8 cellular contexts compared by ENCODE assay signal in the genomic region with DNA sequence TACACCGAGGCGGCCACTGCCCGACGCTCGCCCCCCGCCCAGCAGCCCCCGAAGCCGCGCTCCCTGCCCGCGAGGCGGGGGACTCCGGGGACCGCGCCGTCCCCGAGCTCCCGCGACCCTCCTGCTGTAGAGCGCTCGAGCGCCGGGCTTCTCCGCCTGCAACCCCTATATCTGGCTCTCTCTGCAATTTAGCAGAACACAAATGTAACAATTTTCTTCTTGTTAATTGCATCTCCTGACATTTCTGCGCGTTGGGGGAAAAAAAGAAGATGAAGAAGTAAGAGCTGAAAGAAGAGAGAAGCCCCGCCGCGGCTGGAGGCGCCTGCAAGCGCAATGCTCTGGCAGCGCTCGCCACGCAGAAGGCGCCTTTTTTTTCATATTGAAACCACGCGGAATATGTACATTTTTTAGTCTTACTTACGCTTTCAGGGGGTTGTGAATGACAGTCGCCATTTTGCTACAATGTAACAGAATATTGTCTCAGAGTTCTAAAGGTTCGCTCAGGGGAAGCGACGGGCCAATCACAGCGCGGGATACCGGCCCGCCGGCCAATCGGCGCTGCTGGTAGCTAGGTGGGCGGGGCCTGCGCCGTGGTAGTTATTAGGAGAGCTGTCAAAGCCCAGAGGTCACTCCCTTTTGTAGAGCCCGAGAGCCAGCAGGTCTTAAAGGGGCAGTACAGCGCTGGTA. TPM values are rescaled to one million over a fixed set of nuclear protein-coding genes. Genes with fewer than 3 reads are reported as not detected.
DNase-seq lines count a peak whose midpoint lies in the region; ATAC-seq, FAIRE-seq and TF ChIP-seq lines count a peak whose summit lies in the region.

A gene (minus strand): TSS at position 466 of the 687 bp plus-strand sequence. CDS start 13 bp downstream, at position 453.

- TSS peak; percentile 30 for BruUV-seq in endothelial cell of umbilical vein (replicated peaks; lab: Mats Ljungman, UMichigan)

- peaks cover 85% of the 10 kb centered on the region for H3K27me3 ChIP-seq in HUES6 (ENCODE audit: control insufficient read depth, insufficient read depth, low read length)
- H3K27me3 ChIP-seq in NT2/D1 (ENCODE audit: insufficient read depth, insufficient read length): peaks cover 53% of the 10 kb centered on the region
- H3K27me3 ChIP-seq in endothelial cell of umbilical vein (ENCODE audit: control insufficient read depth in 2 of 2, insufficient read depth in 2 of 2, low read length in 2 of 2): no peaks in the 10 kb centered on the region

- peaks cover 27% of the 10 kb centered on the region for H3K79me2 ChIP-seq in endothelial cell of umbilical vein (ENCODE audit: control insufficient read depth, insufficient read depth, low read length)

- DNase-seq in COLO829 (ENCODE audit: low spot score) (peak; percentile 96), NT2/D1 (ENCODE audit: low read depth, low spot score) (peak; percentile 89), endothelial cell of umbilical vein (ENCODE audit: low read depth, low spot score) (peak; percentile 97), mesothelial cell of epicardium (ENCODE audit: low spot score in 2 of 2, unreplicated experiment in 2 of 2) (peak; percentile 84 to 91)
- peak; percentile 94 for DNase-seq in activated CD8-positive, alpha-beta memory T cell treated with anti-CD3 and anti-CD28 coated beads, Interleukin-2, amount 50 U/mL, for 4 hours
- peak; percentile 81 for DNase-seq in stimulated activated CD8-positive, alpha-beta memory T cell treated with anti-CD3 and anti-CD28 coated beads, Interleukin-15, amount 100 ng/mL, for 24 hours (ENCODE audit: low read depth)

- no peaks in the 10 kb centered on the region for H3K9me3 Mint-ChIP-seq in mesothelial cell of epicardium

- H3K9me3 ChIP-seq in HUES6 (ENCODE audit: control insufficient read depth, insufficient read depth, low read depth, low read length) (no peaks in the 10 kb centered on the region), NT2/D1 (ENCODE audit: insufficient read depth, low read length) (no peaks in the 10 kb centered on the region), endothelial cell of umbilical vein (replicated peaks; ENCODE audit: control insufficient read depth, insufficient read depth, low read length) (no peaks in the 10 kb centered on the region)

- peak within 1 kb of the TSS; percentile 88 for H3K4me3 Mint-ChIP-seq in mesothelial cell of epicardium

- peaks cover 33% of the 10 kb centered on the region for H3K4me1 Mint-ChIP-seq in mesothelial cell of epicardium

- dilution Hi-C loops in endothelial cell of umbilical vein (cut with MboI; ENCODE audit: extremely low pct_ligation_motif_present, low sequenced_read_pairs): no loop called here

- H2AFZ ChIP-seq in endothelial cell of umbilical vein (ENCODE audit: low read depth, low read length): peak within 1 kb of the TSS; percentile 93

- peak; percentile 96 for FAIRE-seq in endothelial cell of umbilical vein (lab: Jason Lieb, UNC)

- peak within 1 kb of the TSS; percentile 35 for H3K9ac ChIP-seq in HUES6 (ENCODE audit: low read length)
- H3K9ac ChIP-seq in NT2/D1 (ENCODE audit: insufficient read length, low read depth): peak within 1 kb of the TSS; percentile 50
- H3K9ac ChIP-seq in endothelial cell of umbilical vein (replicated peaks; ENCODE audit: extremely low read depth, insufficient read depth, low read length): peak within 1 kb of the TSS; percentile 72

- H3K4me2 ChIP-seq in endothelial cell of umbilical vein (ENCODE audit: insufficient read depth, low read length): peak within 1 kb of the TSS; percentile 89

- H3K4me1 ChIP-seq in HUES6 (ENCODE audit: control insufficient read depth, insufficient read depth, low read length) (peaks cover 25% of the 10 kb centered on the region), NT2/D1 (ENCODE audit: insufficient read depth, insufficient read length) (peaks cover 7% of the 10 kb centered on the region), endothelial cell of umbilical vein (ENCODE audit: control insufficient read depth, extremely low read depth, insufficient read depth, low read length) (peaks cover 27% of the 10 kb centered on the region)

- H3K27ac ChIP-seq in HUES6 (ENCODE audit: low read depth, low read length) (no peak within 1 kb of the TSS), endothelial cell of umbilical vein (ENCODE audit: insufficient read depth, low read depth, low read length) (peak within 1 kb of the TSS; percentile 66)

- H3K27me3 Mint-ChIP-seq in mesothelial cell of epicardium (ENCODE audit: low read depth): peaks cover 77% of the 10 kb centered on the region

- TF ChIP-seq POLR2A in endothelial cell of umbilical vein (IDR thresholded peaks at IDR 0.05; ENCODE audit: low read depth, low read length): peak; percentile 44

- TF ChIP-seq CTCF in endothelial cell of umbilical vein (IDR thresholded peaks at IDR 0.05; ENCODE audit: extremely low read depth in 1 of 2, insufficient read depth in 1 of 2, low read depth in 1 of 2, low read length in 2 of 2) (no peak), mesothelial cell of epicardium (IDR thresholded peaks at IDR 0.05; ENCODE audit: unreplicated experiment) (no peak)

- intact Hi-C loops in endothelial cell of umbilical vein (cut with micrococcal nuclease): loop anchor here (1.0 to 2.0 kb wide), 7 partner anchors 33 to 377 kb away; a partner anchor contains a TSS

- peak within 1 kb of the TSS; percentile 78 for H3K4me3 ChIP-seq in HUES6 (ENCODE audit: low read depth, low read length)
- peak within 1 kb of the TSS; percentile 53 for H3K4me3 ChIP-seq in NT2/D1 (ENCODE audit: insufficient read length, low read depth)
- H3K4me3 ChIP-seq in endothelial cell of umbilical vein (replicated peaks in 1 of 3; ENCODE audit: insufficient read depth in 1 of 3, low read depth in 1 of 3, low read length in 3 of 3): peak within 1 kb of the TSS; percentile 72 to 99 (median 92)

- H3K36me3 ChIP-seq in HUES6 (ENCODE audit: control insufficient read depth, insufficient read depth, low read length): no peaks in the 10 kb centered on the region
- H3K36me3 ChIP-seq in NT2/D1 (ENCODE audit: insufficient read depth, insufficient read length, low read length): no peaks in the 10 kb centered on the region
- H3K36me3 ChIP-seq in endothelial cell of umbilical vein (ENCODE audit: control insufficient read depth in 2 of 2, extremely low read depth in 1 of 2, insufficient read depth in 2 of 2, low read length in 2 of 2): no peaks in the 10 kb centered on the region

- CTCF ChIA-PET in endothelial cell of umbilical vein (lab: Charles Lee): interaction anchor here (0.5 to 4.6 kb wide), 22 partner anchors 10 to 576 kb away, joined by 3 to 59 read pairs (median 4); no protein-coding TSS in a partner anchor

- ATAC-seq in GM21515 (IDR thresholded peaks at IDR 0.05; ENCODE audit: unreplicated experiment): peak; percentile 93

- H3K9me1 ChIP-seq in endothelial cell of umbilical vein (replicated peaks; ENCODE audit: control insufficient read depth, extremely low read depth, insufficient read depth, low read length): no peaks in the 10 kb centered on the region

- peak within 1 kb of the TSS; percentile 45 for H3K27ac Mint-ChIP-seq in mesothelial cell of epicardium

- H4K20me1 ChIP-seq in endothelial cell of umbilical vein (replicated peaks; ENCODE audit: control insufficient read depth, extremely low read depth, insufficient read depth, low read length): no peaks in the 10 kb centered on the region

- no peaks in the 10 kb centered on the region for H3K36me3 Mint-ChIP-seq in mesothelial cell of epicardium

- POLR2A ChIA-PET in endothelial cell of umbilical vein (lab: Charles Lee): interaction anchor here (0.9 to 1.8 kb wide), 4 partner anchors 9 to 215 kb away, joined by 3 to 11 read pairs (median 3); no protein-coding TSS in a partner anchor

TF ChIP-seq in endothelial cell of umbilical vein, 7 proteins besides CTCF, POLR2A, EP300 and RAD21:
- TF ChIP-seq, protein P1, sequence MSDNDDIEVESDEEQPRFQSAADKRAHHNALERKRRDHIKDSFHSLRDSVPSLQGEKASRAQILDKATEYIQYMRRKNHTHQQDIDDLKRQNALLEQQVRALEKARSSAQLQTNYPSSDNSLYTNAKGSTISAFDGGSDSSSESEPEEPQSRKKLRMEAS (IDR thresholded peaks at IDR 0.05; ENCODE audit: insufficient read depth, insufficient read length): no peak
- no peak for TF ChIP-seq GATA2 (IDR thresholded peaks at IDR 0.05; ENCODE audit: insufficient read depth, insufficient read length, low read depth, low read length)
- TF ChIP-seq POLR2AphosphoS5 (IDR thresholded peaks at IDR 0.05; ENCODE audit: insufficient read depth, low read depth, low read length): peak; percentile 38
- TF ChIP-seq EZH2 (IDR thresholded peaks at IDR 0.05; ENCODE audit: borderline replicate concordance, low read depth, low read length, severe bottlenecking): no peak

RNA-seq across cellular contexts. Expression of the gene that starts here (rescaled TPM):
- total RNA-seq in endothelial cell of umbilical vein: 3.5 and 8.1 TPM in 2 replicates
- polyA plus RNA-seq in endothelial cell of umbilical vein: 1.5 and 2.4 TPM in 2 replicates
- 2.8 and 3.2 TPM in 2 replicates for polyA plus RNA-seq in endothelial cell of umbilical vein (2011; cell fraction: cytosol; rRNA removed)
- polyA plus RNA-seq in endothelial cell of umbilical vein (2011; cell fraction: nucleus; rRNA removed): 15.0 and 23.9 TPM in 2 replicates
- 6.8 and 7.3 TPM in 2 replicates for polyA plus RNA-seq in endothelial cell of umbilical vein (2012)
- polyA minus RNA-seq in endothelial cell of umbilical vein: 5.5 and 11.8 TPM in 2 replicates
- not detected for polyA minus RNA-seq in endothelial cell of umbilical vein (2011; cell fraction: cytosol; rRNA and poly(A)+ RNA removed)
- polyA minus RNA-seq in endothelial cell of umbilical vein (2011; cell fraction: nucleus; rRNA and poly(A)+ RNA removed): 17.8 and 18.7 TPM in 2 replicates
- 1.3 to 2.7 TPM (median 2.5 TPM) in 3 replicates for total RNA-seq in mesothelial cell of epicardium
